ENCODE assay signal across 8 cellular contexts in genomic region chr13:40589285-40590109, GRCh38.
DNase-seq lines count a peak whose midpoint lies in the region; ATAC-seq and TF ChIP-seq lines count a peak whose summit lies in the region.

No MANE protein-coding gene starts in this region.

- H3K9me3 ChIP-seq in T-helper 17 cell (ENCODE audit: control insufficient read depth, low read length, poor library complexity, severe bottlenecking), result no peaks in the 10 kb centered on the region

- no peaks in the 10 kb centered on the region for H3K27me3 Mint-ChIP-seq in T-helper 17 cell

- peaks cover 2% of the 10 kb centered on the region for H3K36me3 Mint-ChIP-seq in T-helper 17 cell (ENCODE audit: low read depth)

- no peak overlapping the region for H3K4me3 ChIP-seq in foreskin fibroblast (ENCODE audit: low read depth in 1 of 2, low read length in 2 of 2)

- H3K4me1 Mint-ChIP-seq in T-helper 17 cell, result peaks cover 77% of the 10 kb centered on the region

- H3K27ac Mint-ChIP-seq in T-helper 17 cell, result peak overlapping the region; percentile 83

- ATAC-seq in GM19455 (IDR thresholded peaks at IDR 0.05; ENCODE audit: unreplicated experiment), result peak; percentile 91
- peak; percentile 90 for ATAC-seq in HG03469 (IDR thresholded peaks at IDR 0.05; ENCODE audit: unreplicated experiment)
- ATAC-seq in T-helper 17 cell, result peak; percentile 59

- peak; percentile 39 for DNase-seq in DMS 273 treated with DMSO at 0.1 percent for 48 hours (lab: John Stamatoyannopoulos, UW)
- no peak for DNase-seq in T-helper 17 cell
- DNase-seq in foreskin fibroblast, result peak; percentile 67 to 78
- DNase-seq in non-pigmented ciliary epithelial cell (ENCODE audit: low read depth), result peak; percentile 40
- DNase-seq in NK-92 treated with Interleukin-12 subunit alpha and Interleukin-12 subunit beta, amount 100 ng/mL, for 24 hours (lab: John Stamatoyannopoulos, UW), result no peak
- no peak for DNase-seq in activated CD4-positive, alpha-beta T cell treated with anti-CD3 and anti-CD28 coated beads, Interleukin-2, amount 50 U/mL, for 4 hours

- no peak for TF ChIP-seq CTCF in foreskin fibroblast (IDR thresholded peaks at IDR 0.05; ENCODE audit: low read depth, low read length)

- H3K4me3 Mint-ChIP-seq in T-helper 17 cell, result peak overlapping the region; percentile 68

Comparison
In these comparisons a context has a peak if more than half of its experiments do, and no peak if none do; other contexts are left out.
1. DNase-seq: peak in DMS 273 treated with DMSO at 0.1 percent for 48 hours (single experiment), foreskin fibroblast (2 of 2) and non-pigmented ciliary epithelial cell (single experiment); none in T-helper 17 cell (0 of 3), NK-92 treated with Interleukin-12 subunit alpha and Interleukin-12 subunit beta, amount 100 ng/mL, for 24 hours (single experiment) and activated CD4-positive, alpha-beta T cell treated with anti-CD3 and anti-CD28 coated beads, Interleukin-2, amount 50 U/mL, for 4 hours (0 of 2).
2. Peak in every context shown above with its lines, with median percentiles within 50 percentile points of each other: ATAC-seq.